In the genomic region with DNA sequence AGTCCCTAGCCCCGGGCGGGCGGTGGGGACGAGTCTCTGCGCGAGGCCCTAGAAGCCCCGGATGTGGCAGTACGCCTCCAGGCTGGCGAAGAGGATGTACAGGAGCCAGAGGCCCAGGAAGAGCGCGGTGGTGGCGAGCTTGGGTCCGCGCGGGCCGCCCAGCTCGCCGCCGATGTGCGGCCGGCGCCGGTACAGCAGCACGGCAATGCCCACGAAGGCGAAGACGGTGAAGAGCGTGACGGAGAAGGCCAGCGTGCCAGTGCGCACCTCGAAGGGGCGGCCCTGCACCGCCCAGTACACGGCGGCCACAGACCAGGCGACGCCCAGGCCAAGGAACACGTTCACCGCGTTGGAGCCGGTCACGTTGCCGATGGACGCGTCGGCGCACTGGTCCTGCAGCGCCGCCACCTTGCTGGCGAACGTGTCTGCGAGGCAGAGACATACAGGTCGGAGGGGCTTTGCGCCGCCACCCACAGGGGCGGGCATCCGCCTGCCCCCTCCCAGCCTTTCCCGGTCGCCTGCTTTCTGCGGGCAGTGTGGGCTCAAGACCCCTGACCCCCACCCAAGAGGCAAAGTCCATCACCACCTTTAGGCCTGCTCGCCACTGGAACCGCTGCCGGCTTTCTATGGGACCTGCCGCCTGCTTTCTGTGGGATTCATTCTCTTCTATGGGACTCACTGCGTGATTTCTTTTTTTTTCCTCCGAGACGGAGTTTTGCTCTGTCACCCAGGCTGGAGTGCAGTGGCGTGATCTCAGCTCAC, we compare ENCODE assay signal across 9 cellular contexts. TPM values are rescaled to one million over a fixed set of nuclear protein-coding genes. Genes with fewer than 3 reads are reported as not detected.
DNase-seq lines count a peak whose midpoint lies in the region; ATAC-seq and TF ChIP-seq lines count a peak whose summit lies in the region.
"Had no signal": no experiment of that assay in that cellular context is flagged by ENCODE, and none has a peak within 500 bp of the region (broad histone marks: within the 10 kb centered on the region; RNA-seq: fewer than 3 reads in every experiment).

No MANE protein-coding gene starts in this region.

- H3K4me3 Mint-ChIP-seq in activated naive CD4-positive, alpha-beta T cell treated with anti-CD3 and anti-CD28 coated beads for 36 hours = peak overlapping the region; percentile 45

- no peak overlapping the region for H3K27ac Mint-ChIP-seq in activated naive CD4-positive, alpha-beta T cell treated with anti-CD3 and anti-CD28 coated beads for 36 hours

- H3K27ac ChIP-seq in transverse colon = no peak overlapping the region
- H3K27ac ChIP-seq: SJSA1 had no signal

- 0 to 9% methylated on average over 1 to 50 of the region's 69 CpGs for WGBS in transverse colon (ENCODE audit: low coverage in 1 of 2), 2 donors

- no peaks in the 10 kb centered on the region for H3K36me3 Mint-ChIP-seq in activated naive CD4-positive, alpha-beta T cell treated with anti-CD3 and anti-CD28 coated beads for 36 hours (ENCODE audit: low read depth)

- H3K4me3 ChIP-seq in astrocyte of the spinal cord (ENCODE audit: low read depth, low read length) (no peak overlapping the region), transverse colon (peak overlapping the region in 1 of 4 donors; percentile 35), MG63 (no peak overlapping the region)
- H3K4me3 ChIP-seq: SJSA1 had no signal

- H3K9me3 Mint-ChIP-seq in activated naive CD4-positive, alpha-beta T cell treated with anti-CD3 and anti-CD28 coated beads for 36 hours = no peaks in the 10 kb centered on the region

- peaks cover 39% of the 10 kb centered on the region for H3K27me3 Mint-ChIP-seq in activated naive CD4-positive, alpha-beta T cell treated with anti-CD3 and anti-CD28 coated beads for 36 hours (ENCODE audit: low read depth)

- TF ChIP-seq POLR2A in transverse colon (IDR thresholded peaks at IDR 0.05) = no peak

- H3K27me3 ChIP-seq in transverse colon (peaks cover 78% of the 10 kb centered on the region), MG63 (peaks cover 14% of the 10 kb centered on the region)

- H3K36me3 ChIP-seq in transverse colon (no peaks in the 10 kb centered on the region), MG63 (no peaks in the 10 kb centered on the region)
- H3K36me3 ChIP-seq: SJSA1 had no signal

- H3K9me3 ChIP-seq in transverse colon (no peaks in the 10 kb centered on the region), MG63 (no peaks in the 10 kb centered on the region)
- H3K9me3 ChIP-seq: SJSA1 had no signal

- in situ Hi-C loops in astrocyte of the spinal cord (cut with HindIII; ENCODE audit: low sequenced_read_pairs) = no loop called here
- in situ Hi-C loops in transverse colon (cut with MboI; ENCODE audit: low pct_ligation_motif_present in 1 of 4, low pct_unique_long_range_greater_than_20kb in 1 of 4, low sequenced_read_pairs in 3 of 4) = loop anchor here in 2 of 4 donors (10.0 kb wide), 2 partner anchors 85 to 275 kb away; a partner anchor contains a TSS

- peaks cover 6 to 33% (median 27%) of the 10 kb centered on the region in 4 donors for H3K4me1 ChIP-seq in transverse colon

- peak; percentile 61 for ATAC-seq in left lobe of liver

- CTCF ChIA-PET in activated naive CD4-positive, alpha-beta T cell treated with anti-CD3 and anti-CD28 coated beads for 36 hours (lab: Charles Lee) = interaction anchor here (0.5 to 2.2 kb wide), 5 partner anchors 55 to 277 kb away, joined by 3 to 8 read pairs (median 3); a partner anchor contains a TSS

- peaks cover 17% of the 10 kb centered on the region for H3K4me1 Mint-ChIP-seq in activated naive CD4-positive, alpha-beta T cell treated with anti-CD3 and anti-CD28 coated beads for 36 hours (ENCODE audit: low read depth)

- DNase-seq in activated naive CD4-positive, alpha-beta T cell treated with anti-CD3 and anti-CD28 coated beads for 36 hours = peak; percentile 50
- no peak for DNase-seq in activated naive CD4-positive, alpha-beta T cell treated with anti-CD3 and anti-CD28 coated beads, Interleukin-2, amount 50 U/mL, for 16 hours
- DNase-seq in astrocyte of the spinal cord (ENCODE audit: low read depth, low spot score) = peak; percentile 38
- DNase-seq in left lobe of liver (ENCODE audit: low spot score) = no peak
- DNase-seq in transverse colon = peak; percentile 64
- DNase-seq in MG63 = no peak
- no peak for DNase-seq in cerebellar nuclear complex (lab: John Stamatoyannopoulos, UW)
- DNase-seq in SW 1271 (lab: John Stamatoyannopoulos, UW) = no peak

- TF ChIP-seq CTCF in astrocyte of the spinal cord (IDR thresholded peaks at IDR 0.05; ENCODE audit: low read depth, low read length) (no peak), transverse colon (IDR thresholded peaks at IDR 0.05) (peak; percentile 2 to 60 (median 34))

- no peak for TF ChIP-seq EP300 in transverse colon (IDR thresholded peaks at IDR 0.05; ENCODE audit: low read depth)

- intact Hi-C loops in activated naive CD4-positive, alpha-beta T cell treated with anti-CD3 and anti-CD28 coated beads for 36 hours (cut with micrococcal nuclease) = no loop called here
- intact Hi-C loops in transverse colon (cut with DNase I; ENCODE audit: low total_unique reads) = no loop called here

RNA-seq across cellular contexts. Expression of a gene that starts 10.9 kb away (rescaled TPM):
- total RNA-seq in activated naive CD4-positive, alpha-beta T cell treated with anti-CD3 and anti-CD28 coated beads for 36 hours = not detected
- total RNA-seq in left lobe of liver = 1.0 TPM
- total RNA-seq in transverse colon = 10 to 100 TPM in 1 of 4 donors, 1 to 10 TPM in 2, not detected in 1; 2.3 to 56.5 (median 7.1) TPM
- 0.56 TPM in 1 of 2 replicates, not detected in the other for total RNA-seq in MG63 (2014; rRNA removed; shearing (Covaris generic); ENCODE audit: low replicate concordance)

RNA-seq across cellular contexts. Expression of a gene that starts 41.5 kb away (rescaled TPM):
- total RNA-seq in activated naive CD4-positive, alpha-beta T cell treated with anti-CD3 and anti-CD28 coated beads for 36 hours = not detected
- 0.10 TPM for total RNA-seq in left lobe of liver
- 10 to 100 TPM in 2 of 4 donors, 1 to 10 TPM in 1, under 1 TPM in 1; 0.82 to 36.4 (median 9.6) TPM for total RNA-seq in transverse colon
- total RNA-seq in MG63 (2014; rRNA removed; shearing (Covaris generic); ENCODE audit: low replicate concordance) = not detected in 2 replicates
- total RNA-seq: SJSA1 had no signal

RNA-seq across cellular contexts. Expression of a gene that starts 53.8 kb away (rescaled TPM):
- 10 to 100 TPM; 14.2 to 15.5 TPM for total RNA-seq in activated naive CD4-positive, alpha-beta T cell treated with anti-CD3 and anti-CD28 coated beads for 36 hours
- total RNA-seq in left lobe of liver (6.6 TPM), transverse colon (1 to 10 TPM in 3 of 4 donors, not detected in 1; 2.2 to 5.7 (median 3.3) TPM)
- 9.1 and 31.0 TPM in 2 replicates for total RNA-seq in MG63 (2014; rRNA removed; shearing (Covaris generic); ENCODE audit: low replicate concordance)

Comparison
In these comparisons a context has a peak if more than half of its experiments do, and no peak if none do; other contexts are left out.
1. DNase-seq: peak in activated naive CD4-positive, alpha-beta T cell treated with anti-CD3 and anti-CD28 coated beads for 36 hours (single experiment), astrocyte of the spinal cord (single experiment) and transverse colon (single experiment); none in activated naive CD4-positive, alpha-beta T cell treated with anti-CD3 and anti-CD28 coated beads, Interleukin-2, amount 50 U/mL, for 16 hours (single experiment), left lobe of liver (single experiment), MG63 (single experiment), cerebellar nuclear complex (0 of 2) and SW 1271 (0 of 2).